In the genomic region with DNA sequence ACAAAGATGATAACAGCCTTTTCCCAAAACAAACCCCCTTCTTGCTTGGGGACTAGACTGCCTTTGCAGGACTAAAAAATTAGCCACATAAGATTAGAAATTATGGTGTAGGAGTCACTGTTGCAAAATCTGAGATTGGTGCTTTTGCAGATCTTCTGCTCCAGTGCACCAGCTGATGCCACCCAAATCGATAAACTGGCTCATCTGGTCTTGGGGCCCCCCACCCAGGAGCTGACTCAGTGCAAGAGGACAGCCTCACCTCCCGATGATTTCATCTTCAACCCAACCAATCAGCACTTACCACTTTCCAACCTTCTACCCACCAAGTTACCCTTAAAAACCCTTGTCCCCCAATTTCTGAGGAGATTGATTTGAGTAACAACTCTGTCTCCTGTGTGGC, we compare ENCODE assay signal across 36 cellular contexts. TPM values are rescaled to one million over a fixed set of nuclear protein-coding genes. Genes with fewer than 3 reads are reported as not detected.
"Had no signal": no experiment of that assay in that cellular context is flagged by ENCODE, and none has a peak within 500 bp of the region (broad histone marks: within the 10 kb centered on the region; RNA-seq: fewer than 3 reads in every experiment).

No MANE protein-coding gene starts in this region.

- ATAC-seq: activated naive CD4-positive, alpha-beta T cell treated with anti-CD3 and anti-CD28 coated beads, Interleukin-2, amount 50 U/mL, for 72 hours; activated T-cell treated with anti-CD3 and anti-CD28 coated beads, Interleukin-2, amount 50 U/mL, for 72 hours; effector memory CD8-positive, alpha-beta T cell; gastroesophageal sphincter; heart right ventricle; WTC11 had no signal

- H3K4me1 ChIP-seq: ascending aorta, breast epithelium, gastroesophageal sphincter, heart right ventricle had no signal

- H3K4me3 Mint-ChIP-seq: activated CD4-positive, alpha-beta memory T cell treated with anti-CD3 and anti-CD28 coated beads, Interleukin-2, amount 10 ng/mL, durations not matched to agents 7 days and 5 days; activated CD4-positive, alpha-beta T cell treated with anti-CD3 and anti-CD28 coated beads, Interleukin-2, amount 10 ng/mL, durations not matched to agents 7 days and 5 days; activated naive CD4-positive, alpha-beta T cell treated with anti-CD3 and anti-CD28 coated beads, Interleukin-2, amount 10 ng/mL, durations not matched to agents 7 days and 5 days; activated naive CD8-positive, alpha-beta T cell treated with anti-CD3 and anti-CD28 coated beads, Interleukin-2, amount 10 ng/mL, durations not matched to agents 7 days and 5 days; activated T-cell treated with anti-CD3 and anti-CD28 coated beads, Interleukin-2, amount 50 U/mL, for 24 hours; activated T-cell treated with anti-CD3 and anti-CD28 coated beads, Interleukin-2, amount 50 U/mL, for 72 hours; brain; effector memory CD8-positive, alpha-beta T cell; WTC11 had no signal

- H3K27ac Mint-ChIP-seq: activated CD4-positive, alpha-beta memory T cell treated with anti-CD3 and anti-CD28 coated beads, Interleukin-2, amount 10 ng/mL, durations not matched to agents 7 days and 5 days; activated CD4-positive, alpha-beta T cell treated with anti-CD3 and anti-CD28 coated beads, Interleukin-2, amount 10 ng/mL, durations not matched to agents 7 days and 5 days; activated naive CD4-positive, alpha-beta T cell treated with anti-CD3 and anti-CD28 coated beads, Interleukin-2, amount 10 ng/mL, durations not matched to agents 7 days and 5 days; activated naive CD4-positive, alpha-beta T cell treated with anti-CD3 and anti-CD28 coated beads, Interleukin-2, amount 50 U/mL, for 72 hours; activated naive CD8-positive, alpha-beta T cell treated with anti-CD3 and anti-CD28 coated beads, Interleukin-2, amount 10 ng/mL, durations not matched to agents 7 days and 5 days; activated T-cell treated with anti-CD3 and anti-CD28 coated beads, Interleukin-2, amount 50 U/mL, for 24 hours; activated T-cell treated with anti-CD3 and anti-CD28 coated beads, Interleukin-2, amount 50 U/mL, for 72 hours; effector memory CD8-positive, alpha-beta T cell; WTC11 had no signal

- H3K9me3 Mint-ChIP-seq: activated CD4-positive, alpha-beta memory T cell treated with anti-CD3 and anti-CD28 coated beads, Interleukin-2, amount 10 ng/mL, durations not matched to agents 7 days and 5 days; activated naive CD4-positive, alpha-beta T cell treated with anti-CD3 and anti-CD28 coated beads, Interleukin-2, amount 50 U/mL, for 72 hours; activated naive CD8-positive, alpha-beta T cell treated with anti-CD3 and anti-CD28 coated beads, Interleukin-2, amount 10 ng/mL, durations not matched to agents 7 days and 5 days; activated T-cell treated with anti-CD3 and anti-CD28 coated beads, Interleukin-2, amount 50 U/mL, for 72 hours had no signal

- H3K4me1 Mint-ChIP-seq: activated CD4-positive, alpha-beta memory T cell treated with anti-CD3 and anti-CD28 coated beads, Interleukin-2, amount 10 ng/mL, durations not matched to agents 7 days and 5 days; activated CD4-positive, alpha-beta T cell treated with anti-CD3 and anti-CD28 coated beads, Interleukin-2, amount 10 ng/mL, durations not matched to agents 7 days and 5 days; activated naive CD4-positive, alpha-beta T cell treated with anti-CD3 and anti-CD28 coated beads, Interleukin-2, amount 10 ng/mL, durations not matched to agents 7 days and 5 days; activated naive CD8-positive, alpha-beta T cell treated with anti-CD3 and anti-CD28 coated beads, Interleukin-2, amount 10 ng/mL, durations not matched to agents 7 days and 5 days had no signal

- H3K4me3 ChIP-seq: ascending aorta, breast epithelium, cardiac muscle cell, esophagus squamous epithelium, gastroesophageal sphincter, heart right ventricle had no signal

- H3K27ac ChIP-seq: ascending aorta, breast epithelium, cardiac muscle cell, epithelial cell of prostate, esophagus squamous epithelium, gastroesophageal sphincter, heart right ventricle, VCaP had no signal

- FAIRE-seq: TTC549 had no signal

- DNase-seq: activated CD4-positive, alpha-beta memory T cell treated with anti-CD3 and anti-CD28 coated beads, Interleukin-2, amount 10 ng/mL, durations not matched to agents 7 days and 5 days; activated CD4-positive, alpha-beta T cell treated with anti-CD3 and anti-CD28 coated beads for 1 hour; activated CD4-positive, alpha-beta T cell treated with anti-CD3 and anti-CD28 coated beads for 4 hours; activated CD4-positive, alpha-beta T cell treated with anti-CD3 and anti-CD28 coated beads, Interleukin-2, amount 10 ng/mL, durations not matched to agents 7 days and 5 days; activated CD4-positive, alpha-beta T cell treated with anti-CD3 and anti-CD28 coated beads, Interleukin-2, amount 50 U/mL, for 4 hours; activated CD8-positive, alpha-beta memory T cell treated with anti-CD3 and anti-CD28 coated beads, Interleukin-2, amount 50 U/mL, for 48 hours; activated gamma-delta T cell; activated naive CD4-positive, alpha-beta T cell; activated naive CD4-positive, alpha-beta T cell treated with anti-CD3 and anti-CD28 coated beads, Interleukin-2, amount 10 ng/mL, durations not matched to agents 7 days and 5 days; activated naive CD8-positive, alpha-beta T cell treated with anti-CD3 and anti-CD28 coated beads, Interleukin-2, amount 10 ng/mL, durations not matched to agents 7 days and 5 days; activated T-cell treated with anti-CD3 and anti-CD28 coated beads for 4 hours; activated T-cell treated with anti-CD3 and anti-CD28 coated beads, Interleukin-2, amount 50 U/mL, for 24 hours; activated T-cell treated with anti-CD3 and anti-CD28 coated beads, Interleukin-2, amount 50 U/mL, for 72 hours; central memory CD4-positive, alpha-beta T cell; cerebellar nuclear complex; cortex of kidney; dermis blood vessel endothelial cell; effector CD4-positive, alpha-beta T cell; effector memory CD8-positive, alpha-beta T cell; esophagus squamous epithelium; foreskin melanocyte; heart right ventricle; T-helper 2 cell had no signal

- H3K9me3 ChIP-seq: ascending aorta, breast epithelium had no signal

RNA-seq across cellular contexts. Expression of a gene that starts 53.0 kb away (rescaled TPM):
- total RNA-seq: activated CD4-positive, alpha-beta memory T cell treated with anti-CD3 and anti-CD28 coated beads, Interleukin-2, amount 10 ng/mL, durations not matched to agents 7 days and 5 days; activated CD4-positive, alpha-beta T cell treated with anti-CD3 and anti-CD28 coated beads, Interleukin-2, amount 10 ng/mL, durations not matched to agents 7 days and 5 days; activated naive CD4-positive, alpha-beta T cell treated with anti-CD3 and anti-CD28 coated beads, Interleukin-2, amount 50 U/mL, for 72 hours; activated naive CD8-positive, alpha-beta T cell treated with anti-CD3 and anti-CD28 coated beads, Interleukin-2, amount 10 ng/mL, durations not matched to agents 7 days and 5 days; activated T-cell treated with anti-CD3 and anti-CD28 coated beads, Interleukin-2, amount 50 U/mL, for 72 hours; ascending aorta; dermis blood vessel endothelial cell; fibroblast of lung; fibroblast of villous mesenchyme; T-helper 1 cell treated with Interleukin-12 subunit alpha and Interleukin-12 subunit beta and Interleukin-4 antibody, amounts not matched to agents 30 ng/mL and 1 ng/mL, for 36 hours had no signal
- polyA plus RNA-seq: fibroblast of lung had no signal
